ENCODE assay signal across 16 cellular contexts in the genomic region with DNA sequence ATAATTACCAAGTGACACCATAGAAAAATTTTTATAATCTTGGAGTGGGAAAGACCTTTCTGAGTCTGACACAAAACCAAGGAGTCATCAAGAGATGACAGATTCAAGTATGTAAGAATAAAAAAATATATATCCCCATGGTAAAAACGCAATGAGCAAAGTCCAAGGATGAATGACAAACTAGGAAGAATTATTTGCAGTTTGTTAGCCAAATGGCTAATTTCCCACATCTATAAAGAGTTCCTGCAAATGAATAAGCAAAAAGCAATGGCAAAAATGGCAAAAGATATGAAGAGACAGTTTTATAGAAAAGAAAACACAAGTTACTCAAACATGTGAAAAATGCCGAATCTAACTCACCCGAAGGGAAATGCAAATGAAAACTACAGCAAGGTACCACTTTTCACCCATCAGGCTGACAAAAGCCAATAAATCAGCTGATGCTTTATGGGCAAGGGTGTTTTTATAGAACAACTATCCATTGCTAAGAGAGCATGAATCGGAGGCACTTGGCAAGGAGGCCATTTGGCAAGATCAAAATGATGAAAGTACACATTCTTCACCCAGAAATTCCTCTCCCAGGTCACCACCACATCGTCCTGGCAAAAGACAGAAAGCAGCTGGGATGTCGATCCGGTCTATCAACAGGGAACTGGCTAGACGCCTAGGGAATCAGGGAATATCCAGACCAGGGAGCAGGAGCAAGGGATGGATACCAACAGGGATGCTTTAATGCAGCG. TPM values are rescaled to one million over a fixed set of nuclear protein-coding genes. Genes with fewer than 3 reads are reported as not detected.
DNase-seq lines count a peak whose midpoint lies in the region; ATAC-seq and TF ChIP-seq lines count a peak whose summit lies in the region.
"Had no signal": no experiment of that assay in that cellular context is flagged by ENCODE, and none has a peak within 500 bp of the region (broad histone marks: within the 10 kb centered on the region; RNA-seq: fewer than 3 reads in every experiment).

No MANE protein-coding gene starts in this region.

- H3K27ac Mint-ChIP-seq in activated T-helper 17 cell treated with anti-CD3 and anti-CD28 coated beads, Interleukin-2, amount 50 U/mL, for 72 hours = peak overlapping the region; percentile 42
- H3K27ac Mint-ChIP-seq: activated naive CD8-positive, alpha-beta T cell treated with anti-CD3 and anti-CD28 coated beads, Interleukin-2, amount 10 ng/mL, durations not matched to agents 7 days and 5 days; T-cell had no signal

- TF ChIP-seq CTCF in fibroblast of villous mesenchyme (IDR thresholded peaks at IDR 0.05; ENCODE audit: insufficient read depth, low read depth, low read length) = no peak
- no peak for TF ChIP-seq CTCF in tibial artery (IDR thresholded peaks at IDR 0.05)
- no peak for TF ChIP-seq CTCF in right atrium auricular region (IDR thresholded peaks at IDR 0.05)

- H3K36me3 ChIP-seq in tibial artery (peaks cover 0 to 4% (median 0%) of the 10 kb centered on the region in 3 donors), right atrium auricular region (no peaks in the 10 kb centered on the region)
- H3K36me3 ChIP-seq: upper lobe of right lung had no signal

- H3K4me1 ChIP-seq in tibial artery (peaks cover 0 to 11% (median 6%) of the 10 kb centered on the region in 4 donors), right atrium auricular region (no peaks in the 10 kb centered on the region)
- H3K4me1 ChIP-seq: upper lobe of right lung had no signal

- H3K36me3 Mint-ChIP-seq in activated T-helper 17 cell treated with anti-CD3 and anti-CD28 coated beads, Interleukin-2, amount 50 U/mL, for 72 hours (ENCODE audit: low read depth) = peaks cover 6% of the 10 kb centered on the region
- H3K36me3 Mint-ChIP-seq: activated naive CD8-positive, alpha-beta T cell treated with anti-CD3 and anti-CD28 coated beads, Interleukin-2, amount 10 ng/mL, durations not matched to agents 7 days and 5 days had no signal

- no peaks in the 10 kb centered on the region for H3K27me3 Mint-ChIP-seq in activated T-helper 17 cell treated with anti-CD3 and anti-CD28 coated beads, Interleukin-2, amount 50 U/mL, for 72 hours
- H3K27me3 Mint-ChIP-seq: activated naive CD8-positive, alpha-beta T cell treated with anti-CD3 and anti-CD28 coated beads, Interleukin-2, amount 10 ng/mL, durations not matched to agents 7 days and 5 days; T-cell had no signal

- intact Hi-C loops in tibial artery (cut with DNase I; ENCODE audit: low total_unique reads) = no loop called here

- ATAC-seq in activated T-helper 17 cell treated with anti-CD3 and anti-CD28 coated beads, Interleukin-2, amount 50 U/mL, for 72 hours (replicated peaks) = no peak
- ATAC-seq in activated CD4-positive, CD25-positive, alpha-beta regulatory T cell treated with anti-CD3 and anti-CD28 coated beads, Interleukin-2, amount 50 U/mL, for 24 hours = no peak
- ATAC-seq: T-cell, upper lobe of right lung had no signal

- no peaks in the 10 kb centered on the region for H3K9me3 Mint-ChIP-seq in activated T-helper 17 cell treated with anti-CD3 and anti-CD28 coated beads, Interleukin-2, amount 50 U/mL, for 72 hours
- H3K9me3 Mint-ChIP-seq: activated naive CD8-positive, alpha-beta T cell treated with anti-CD3 and anti-CD28 coated beads, Interleukin-2, amount 10 ng/mL, durations not matched to agents 7 days and 5 days; naive B cell; T-cell had no signal

- H3K27me3 ChIP-seq in tibial artery (peaks cover 0 to 4% of the 10 kb centered on the region in 2 donors), right atrium auricular region (no peaks in the 10 kb centered on the region)
- H3K27me3 ChIP-seq: upper lobe of right lung had no signal

- no peak overlapping the region for H3K4me3 Mint-ChIP-seq in activated T-helper 17 cell treated with anti-CD3 and anti-CD28 coated beads, Interleukin-2, amount 50 U/mL, for 72 hours
- H3K4me3 Mint-ChIP-seq: activated naive CD8-positive, alpha-beta T cell treated with anti-CD3 and anti-CD28 coated beads, Interleukin-2, amount 10 ng/mL, durations not matched to agents 7 days and 5 days; naive B cell; T-cell had no signal

- H3K4me3 ChIP-seq in fibroblast of villous mesenchyme (ENCODE audit: low read depth, low read length) = no peak overlapping the region
- no peak overlapping the region for H3K4me3 ChIP-seq in tibial artery
- no peak overlapping the region for H3K4me3 ChIP-seq in right atrium auricular region
- H3K4me3 ChIP-seq: upper lobe of right lung had no signal

- H3K9me3 ChIP-seq in tibial artery (no peaks in the 10 kb centered on the region), right atrium auricular region (no peaks in the 10 kb centered on the region)
- H3K9me3 ChIP-seq: upper lobe of right lung had no signal

- DNase-seq in GM04503 (ENCODE audit: low read depth) (peak; percentile 98), fibroblast of villous mesenchyme (ENCODE audit: low read depth) (peak; percentile 54), tibial artery (peak; percentile 39 to 74), right atrium auricular region (ENCODE audit: low spot score) (no peak), kidney glomerular epithelial cell (lab: John Stamatoyannopoulos, UW) (no peak), Kasumi-1 (lab: John Stamatoyannopoulos, UW) (no peak)
- DNase-seq: activated CD4-positive, CD25-positive, alpha-beta regulatory T cell treated with anti-CD3 and anti-CD28 coated beads, Interleukin-2, amount 50 U/mL, for 72 hours; activated naive CD8-positive, alpha-beta T cell treated with anti-CD3 and anti-CD28 coated beads, Interleukin-2, amount 10 ng/mL, durations not matched to agents 7 days and 5 days; naive B cell; NCI-H1694 treated with DMSO at 0.1 percent for 48 hours; NCI-H524 treated with DMSO at 0.1 percent for 48 hours; T-cell; upper lobe of right lung had no signal

- H3K27ac ChIP-seq in tibial artery (no peak overlapping the region), right atrium auricular region (no peak overlapping the region)
- H3K27ac ChIP-seq: epithelial cell of prostate, upper lobe of right lung had no signal

- no peaks in the 10 kb centered on the region for H3K4me1 Mint-ChIP-seq in activated T-helper 17 cell treated with anti-CD3 and anti-CD28 coated beads, Interleukin-2, amount 50 U/mL, for 72 hours
- H3K4me1 Mint-ChIP-seq: activated naive CD8-positive, alpha-beta T cell treated with anti-CD3 and anti-CD28 coated beads, Interleukin-2, amount 10 ng/mL, durations not matched to agents 7 days and 5 days; naive B cell; T-cell had no signal

RNA-seq across cellular contexts. Expression of a gene that starts 21.1 kb away (rescaled TPM):
- 1 to 10 TPM in 1 of 2 donors, under 1 TPM in 1; 0.50 to 1.2 TPM for total RNA-seq in activated T-helper 17 cell treated with anti-CD3 and anti-CD28 coated beads, Interleukin-2, amount 50 U/mL, for 72 hours
- total RNA-seq in fibroblast of villous mesenchyme (1.3 and 3.2 TPM in 2 replicates), right atrium auricular region (1 to 10 TPM in 1 of 2 donors, under 1 TPM in 1; 0.20 to 1.4 TPM)

RNA-seq across cellular contexts. Expression of a gene that starts 54.8 kb away (rescaled TPM):
- 1,000 to 10,000 TPM; 4,623 to 5,372 TPM for total RNA-seq in activated T-helper 17 cell treated with anti-CD3 and anti-CD28 coated beads, Interleukin-2, amount 50 U/mL, for 72 hours
- 1,703 and 1,758 TPM in 2 replicates for total RNA-seq in fibroblast of villous mesenchyme
- 100 to 1,000 TPM; 391 to 983 TPM for total RNA-seq in right atrium auricular region

Comparison
In these comparisons a context has a peak if more than half of its experiments do, and no peak if none do; other contexts are left out.
1. DNase-seq: peak in GM04503 (single experiment), fibroblast of villous mesenchyme (single experiment) and tibial artery (2 of 2); none in right atrium auricular region (single experiment), kidney glomerular epithelial cell (single experiment) and Kasumi-1 (0 of 2).